ENCODE assay signal across 16 cellular contexts in genomic region chr14:105018414-105018813, GRCh38. TPM values are rescaled to one million over a fixed set of nuclear protein-coding genes. Genes with fewer than 3 reads are reported as not detected.
DNase-seq lines count a peak whose midpoint lies in the region; ATAC-seq and TF ChIP-seq lines count a peak whose summit lies in the region.
"Had no signal": no experiment of that assay in that cellular context is flagged by ENCODE, and none has a peak within 500 bp of the region (broad histone marks: within the 10 kb centered on the region; RNA-seq: fewer than 3 reads in every experiment).

No MANE protein-coding gene starts in this region.

- no peaks in the 10 kb centered on the region for H3K9me3 ChIP-seq in PC-9 (ENCODE audit: insufficient read depth, low read depth)
- H3K9me3 ChIP-seq: tibial artery had no signal

- H3F3A ChIP-seq in PC-9 (ENCODE audit: insufficient read depth, low read depth): peaks cover 45% of the 10 kb centered on the region

- H3K9me2 ChIP-seq in PC-9 (ENCODE audit: insufficient read depth): no peaks in the 10 kb centered on the region

- CTCF ChIA-PET in PC-9 (lab: Charles Lee): no interaction called here

- peaks cover 8% of the 10 kb centered on the region; the same call in 1 of the 2 replicates for H3K36me3 ChIP-seq in PC-9 (ENCODE audit: low read depth)
- H3K36me3 ChIP-seq: tibial artery had no signal

- H3K9me3 Mint-ChIP-seq in stimulated activated naive CD8-positive, alpha-beta T cell treated with anti-CD3 and anti-CD28 coated beads, Interleukin-15, Interleukin-2, amounts not matched to agents 100 ng/mL and 50 ng/mL, for 24 hours: no peaks in the 10 kb centered on the region
- H3K9me3 Mint-ChIP-seq in endothelial cell (ENCODE audit: unreplicated experiment): peaks cover 4% of the 10 kb centered on the region

- H3K27ac Mint-ChIP-seq in stimulated activated naive CD8-positive, alpha-beta T cell treated with anti-CD3 and anti-CD28 coated beads, Interleukin-15, Interleukin-2, amounts not matched to agents 100 ng/mL and 50 ng/mL, for 24 hours: peak overlapping the region; percentile 26
- H3K27ac Mint-ChIP-seq in endothelial cell (ENCODE audit: unreplicated experiment): no peak overlapping the region

- DNase-seq in stimulated activated naive CD8-positive, alpha-beta T cell treated with anti-CD3 and anti-CD28 coated beads, Interleukin-15, Interleukin-2, amounts not matched to agents 100 U/mL and 50 U/mL, for 24 hours: no peak
- DNase-seq in PC-9 (no peak), endothelial cell (ENCODE audit: low spot score) (no peak), NCI-H2029 (lab: John Stamatoyannopoulos, UW) (no peak), GM13977 (ENCODE audit: low spot score) (no peak), H4 (ENCODE audit: low spot score) (no peak)
- DNase-seq: activated CD4-positive, alpha-beta T cell treated with anti-CD3 and anti-CD28 coated beads, Interleukin-2, amount 50 U/mL, for 48 hours; hypothalamus; midbrain; NCI-H1092; NCI-H526; retina; tibial artery had no signal

- H3K36me3 Mint-ChIP-seq in stimulated activated naive CD8-positive, alpha-beta T cell treated with anti-CD3 and anti-CD28 coated beads, Interleukin-15, Interleukin-2, amounts not matched to agents 100 ng/mL and 50 ng/mL, for 24 hours (ENCODE audit: low read depth): peaks cover 60% of the 10 kb centered on the region
- H3K36me3 Mint-ChIP-seq in endothelial cell (ENCODE audit: low read depth, unreplicated experiment): peaks cover 31% of the 10 kb centered on the region

- ATAC-seq in stimulated activated naive CD8-positive, alpha-beta T cell treated with anti-CD3 and anti-CD28 coated beads, Interleukin-15, Interleukin-2, amounts not matched to agents 100 U/mL and 50 U/mL, for 24 hours: no peak
- ATAC-seq in HG02938 (IDR thresholded peaks at IDR 0.05; ENCODE audit: unreplicated experiment): no peak

- TF ChIP-seq CTCF in PC-9 (conservative IDR thresholded peaks at IDR 0.05) (no peak), endothelial cell (IDR thresholded peaks at IDR 0.05; ENCODE audit: unreplicated experiment) (no peak), GM13977 (IDR thresholded peaks at IDR 0.05; ENCODE audit: extremely low read depth, insufficient read depth, missing control alignments) (no peak)

- peak overlapping the region; percentile 89 for H3K4me2 ChIP-seq in PC-9

- H3K27ac ChIP-seq in PC-9: peak overlapping the region; percentile 51
- H3K27ac ChIP-seq: tibial artery had no signal

- H3K27me3 Mint-ChIP-seq in stimulated activated naive CD8-positive, alpha-beta T cell treated with anti-CD3 and anti-CD28 coated beads, Interleukin-15, Interleukin-2, amounts not matched to agents 100 ng/mL and 50 ng/mL, for 24 hours: no peaks in the 10 kb centered on the region
- H3K27me3 Mint-ChIP-seq in endothelial cell (ENCODE audit: unreplicated experiment): peaks cover 19% of the 10 kb centered on the region

- H3K4me3 Mint-ChIP-seq in stimulated activated naive CD8-positive, alpha-beta T cell treated with anti-CD3 and anti-CD28 coated beads, Interleukin-15, Interleukin-2, amounts not matched to agents 100 ng/mL and 50 ng/mL, for 24 hours: peak overlapping the region; percentile 94
- peak overlapping the region; percentile 71 for H3K4me3 Mint-ChIP-seq in endothelial cell (ENCODE audit: unreplicated experiment)

- H2AFZ ChIP-seq in PC-9: no peak overlapping the region

- peaks cover 41% of the 10 kb centered on the region for H4K20me1 ChIP-seq in PC-9 (ENCODE audit: insufficient read depth)

- H3K27me3 ChIP-seq in PC-9 (ENCODE audit: insufficient read depth, low read depth): no peaks in the 10 kb centered on the region
- H3K27me3 ChIP-seq: tibial artery had no signal

- intact Hi-C loops in PC-9 (cut with micrococcal nuclease; ENCODE audit: unreplicated experiment): no loop called here

- peak overlapping the region; percentile 82; the same call in 1 of the 2 replicates for H3K4me3 ChIP-seq in PC-9
- H3K4me3 ChIP-seq: tibial artery had no signal

- H3K4me1 ChIP-seq in PC-9 (replicated peaks; ENCODE audit: insufficient read depth): peaks cover 56% of the 10 kb centered on the region

- POLR2A ChIA-PET in PC-9 (lab: Charles Lee; ENCODE audit: unreplicated experiment): no interaction called here

- H3K4me1 Mint-ChIP-seq in stimulated activated naive CD8-positive, alpha-beta T cell treated with anti-CD3 and anti-CD28 coated beads, Interleukin-15, Interleukin-2, amounts not matched to agents 100 ng/mL and 50 ng/mL, for 24 hours (ENCODE audit: low read depth): peaks cover 85% of the 10 kb centered on the region
- H3K4me1 Mint-ChIP-seq in endothelial cell (ENCODE audit: unreplicated experiment): peaks cover 62% of the 10 kb centered on the region

- in situ Hi-C loops in GM13977 (cut with MboI; ENCODE audit: low pct_unique_long_range_greater_than_20kb, low sequenced_read_pairs, unreplicated experiment): no loop called here

- peaks cover 89% of the 10 kb centered on the region for H3K79me2 ChIP-seq in PC-9 (ENCODE audit: low read depth)

- BruUV-seq in PC-9 (replicated peaks; lab: Mats Ljungman, UMichigan): no TSS peak

RNA-seq across cellular contexts. Expression of gene CDCA4, which starts 2.5 kb away (rescaled TPM):
- total RNA-seq in PC-9 (2021): 24.9 and 27.7 TPM in 2 replicates
- total RNA-seq in endothelial cell (ENCODE audit: unreplicated experiment): 40.1 TPM
- total RNA-seq in H4 (2014; rRNA removed; shearing (Covaris generic)): 42.8 and 46.1 TPM in 2 replicates

RNA-seq across cellular contexts. Expression of gene CLBA1, which starts 32.8 kb away (rescaled TPM):
- total RNA-seq in PC-9 (2021) (12.5 and 12.6 TPM in 2 replicates), endothelial cell (ENCODE audit: unreplicated experiment) (13.5 TPM)
- 2.4 and 4.4 TPM in 2 replicates for total RNA-seq in H4 (2014; rRNA removed; shearing (Covaris generic))

RNA-seq across cellular contexts. Expression of gene AHNAK2, which starts 40.2 kb away (rescaled TPM):
- 30.8 and 38.9 TPM in 2 replicates for total RNA-seq in PC-9 (2021)
- 26.9 TPM for total RNA-seq in endothelial cell (ENCODE audit: unreplicated experiment)
- total RNA-seq in H4 (2014; rRNA removed; shearing (Covaris generic)): 4.4 and 5.2 TPM in 2 replicates

RNA-seq across cellular contexts. Expression of gene GPR132, which starts 46.8 kb away (rescaled TPM):
- total RNA-seq in PC-9 (2021) (0.98 TPM in 1 of 2 replicates, not detected in the other), endothelial cell (ENCODE audit: unreplicated experiment) (not detected)
- 0.10 TPM in 1 of 2 replicates, not detected in the other for total RNA-seq in H4 (2014; rRNA removed; shearing (Covaris generic))
- total RNA-seq: SK-MEL-5 had no signal
